Comparison of ENCODE assay signal across 1 cellular context in the genomic region with DNA sequence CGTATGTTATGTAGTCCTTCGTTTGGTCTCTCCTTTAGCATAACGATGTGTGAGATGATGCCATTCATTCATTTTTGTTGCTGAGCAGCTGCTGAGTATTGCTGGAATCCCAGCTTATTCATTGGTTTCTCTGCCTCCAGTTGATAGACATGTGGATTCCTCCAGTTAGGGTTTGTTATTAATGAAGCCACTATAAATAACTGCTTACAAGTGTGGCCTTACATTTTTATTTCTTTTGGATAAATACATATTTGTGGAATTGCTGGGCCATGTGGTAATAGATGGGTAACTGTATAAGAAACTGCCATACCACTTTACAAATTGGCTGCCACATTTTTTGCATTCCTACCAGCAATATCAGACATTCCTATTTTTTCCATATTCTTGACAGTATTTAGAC.
TF ChIP-seq lines count a peak whose summit lies in the region.

No MANE protein-coding gene starts in this region.

TF ChIP-seq in WTC11, 78 proteins besides CTCF, POLR2A, EP300 and RAD21 (continued from another document):
- TF ChIP-seq ZNF281 (CRISPR knock-in tag; IDR thresholded peaks at IDR 0.05) (no peak), PRRX2 (CRISPR knock-in tag; IDR thresholded peaks at IDR 0.05) (no peak), ZNF425 (CRISPR knock-in tag; conservative IDR thresholded peaks at IDR 0.05) (no peak), FOXJ3 (CRISPR knock-in tag; IDR thresholded peaks at IDR 0.05; ENCODE audit: borderline replicate concordance) (no peak), NR1H2 (CRISPR knock-in tag; IDR thresholded peaks at IDR 0.05) (no peak), FOXK1 (CRISPR knock-in tag; IDR thresholded peaks at IDR 0.05) (no peak), JUN (CRISPR knock-in tag; IDR thresholded peaks at IDR 0.05) (no peak)
- TF ChIP-seq, protein P1, sequence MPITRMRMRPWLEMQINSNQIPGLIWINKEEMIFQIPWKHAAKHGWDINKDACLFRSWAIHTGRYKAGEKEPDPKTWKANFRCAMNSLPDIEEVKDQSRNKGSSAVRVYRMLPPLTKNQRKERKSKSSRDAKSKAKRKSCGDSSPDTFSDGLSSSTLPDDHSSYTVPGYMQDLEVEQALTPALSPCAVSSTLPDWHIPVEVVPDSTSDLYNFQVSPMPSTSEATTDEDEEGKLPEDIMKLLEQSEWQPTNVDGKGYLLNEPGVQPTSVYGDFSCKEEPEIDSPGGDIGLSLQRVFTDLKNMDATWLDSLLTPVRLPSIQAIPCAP (CRISPR knock-in tag; IDR thresholded peaks at IDR 0.05): no peak
- TF ChIP-seq, protein P2, sequence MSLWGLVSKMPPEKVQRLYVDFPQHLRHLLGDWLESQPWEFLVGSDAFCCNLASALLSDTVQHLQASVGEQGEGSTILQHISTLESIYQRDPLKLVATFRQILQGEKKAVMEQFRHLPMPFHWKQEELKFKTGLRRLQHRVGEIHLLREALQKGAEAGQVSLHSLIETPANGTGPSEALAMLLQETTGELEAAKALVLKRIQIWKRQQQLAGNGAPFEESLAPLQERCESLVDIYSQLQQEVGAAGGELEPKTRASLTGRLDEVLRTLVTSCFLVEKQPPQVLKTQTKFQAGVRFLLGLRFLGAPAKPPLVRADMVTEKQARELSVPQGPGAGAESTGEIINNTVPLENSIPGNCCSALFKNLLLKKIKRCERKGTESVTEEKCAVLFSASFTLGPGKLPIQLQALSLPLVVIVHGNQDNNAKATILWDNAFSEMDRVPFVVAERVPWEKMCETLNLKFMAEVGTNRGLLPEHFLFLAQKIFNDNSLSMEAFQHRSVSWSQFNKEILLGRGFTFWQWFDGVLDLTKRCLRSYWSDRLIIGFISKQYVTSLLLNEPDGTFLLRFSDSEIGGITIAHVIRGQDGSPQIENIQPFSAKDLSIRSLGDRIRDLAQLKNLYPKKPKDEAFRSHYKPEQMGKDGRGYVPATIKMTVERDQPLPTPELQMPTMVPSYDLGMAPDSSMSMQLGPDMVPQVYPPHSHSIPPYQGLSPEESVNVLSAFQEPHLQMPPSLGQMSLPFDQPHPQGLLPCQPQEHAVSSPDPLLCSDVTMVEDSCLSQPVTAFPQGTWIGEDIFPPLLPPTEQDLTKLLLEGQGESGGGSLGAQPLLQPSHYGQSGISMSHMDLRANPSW (CRISPR knock-in tag; conservative IDR thresholded peaks at IDR 0.05; ENCODE audit: low read depth): no peak
- TF ChIP-seq, protein P3, sequence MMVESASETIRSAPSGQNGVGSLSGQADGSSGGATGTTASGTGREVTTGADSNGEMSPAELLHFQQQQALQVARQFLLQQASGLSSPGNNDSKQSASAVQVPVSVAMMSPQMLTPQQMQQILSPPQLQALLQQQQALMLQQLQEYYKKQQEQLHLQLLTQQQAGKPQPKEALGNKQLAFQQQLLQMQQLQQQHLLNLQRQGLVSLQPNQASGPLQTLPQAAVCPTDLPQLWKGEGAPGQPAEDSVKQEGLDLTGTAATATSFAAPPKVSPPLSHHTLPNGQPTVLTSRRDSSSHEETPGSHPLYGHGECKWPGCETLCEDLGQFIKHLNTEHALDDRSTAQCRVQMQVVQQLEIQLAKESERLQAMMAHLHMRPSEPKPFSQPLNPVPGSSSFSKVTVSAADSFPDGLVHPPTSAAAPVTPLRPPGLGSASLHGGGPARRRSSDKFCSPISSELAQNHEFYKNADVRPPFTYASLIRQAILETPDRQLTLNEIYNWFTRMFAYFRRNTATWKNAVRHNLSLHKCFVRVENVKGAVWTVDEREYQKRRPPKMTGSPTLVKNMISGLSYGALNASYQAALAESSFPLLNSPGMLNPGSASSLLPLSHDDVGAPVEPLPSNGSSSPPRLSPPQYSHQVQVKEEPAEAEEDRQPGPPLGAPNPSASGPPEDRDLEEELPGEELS (CRISPR knock-in tag; IDR thresholded peaks at IDR 0.05): no peak
